In the genomic region with DNA sequence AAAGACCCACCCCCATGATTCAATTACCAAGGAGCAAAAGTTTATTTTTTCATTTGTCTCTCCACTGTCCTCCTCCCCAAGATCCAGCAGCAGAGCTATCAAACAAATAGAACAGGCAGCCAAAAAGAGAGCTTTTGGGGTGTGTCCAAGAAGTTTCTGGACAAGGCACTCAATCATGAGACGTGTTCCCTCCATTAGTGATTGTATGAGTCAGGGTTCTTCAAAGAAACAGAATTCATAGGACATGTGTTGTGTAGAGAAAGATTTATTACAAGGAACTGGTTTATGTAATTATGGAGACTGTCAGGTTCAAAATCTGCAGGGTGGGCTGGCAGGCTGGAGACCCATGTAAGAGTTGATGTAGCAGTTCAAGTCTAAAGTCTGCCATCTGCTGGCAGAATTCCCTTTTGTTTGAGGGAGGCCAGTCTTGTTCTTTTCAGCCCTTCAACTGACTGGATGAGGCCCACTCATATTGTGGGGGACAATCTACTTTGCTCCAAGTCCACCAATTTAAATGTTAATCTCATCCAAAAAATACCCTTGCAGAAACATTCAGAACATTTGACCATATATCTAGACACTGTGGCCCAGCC, we compare ENCODE assay signal across 12 cellular contexts.
A peak's percentile ranks its signal among the peaks of the same experiment; 100 is the strongest.
DNase-seq lines count a peak whose midpoint lies in the region; ATAC-seq, FAIRE-seq and TF ChIP-seq lines count a peak whose summit lies in the region.
"Had no signal": no experiment of that assay in that cellular context is flagged by ENCODE, and none has a peak within 500 bp of the region (broad histone marks: within the 10 kb centered on the region; RNA-seq: fewer than 3 reads in every experiment).

No MANE protein-coding gene starts in this region.

- FAIRE-seq in small intestine (lab: Jason Lieb, UNC) = no peak

- H3K27ac ChIP-seq in endodermal cell (ENCODE audit: low read depth, low read length) = no peak overlapping the region
- H3K27ac ChIP-seq in small intestine (ENCODE audit: low read depth in 1 of 2, low read length in 1 of 2) = no peak overlapping the region

- H3K4me3 ChIP-seq in endodermal cell (ENCODE audit: low read length) (no peak overlapping the region), small intestine (ENCODE audit: low read depth in 1 of 2, low read length in 2 of 2) (no peak overlapping the region)

- H3K27ac Mint-ChIP-seq in endodermal cell = no peak overlapping the region
- H3K27ac Mint-ChIP-seq in glutamatergic neuron (ENCODE audit: unreplicated experiment) = no peak overlapping the region
- H3K27ac Mint-ChIP-seq: activated naive CD4-positive, alpha-beta T cell treated with anti-CD3 and anti-CD28 coated beads, Interleukin-2, amount 50 U/mL, for 24 hours; stimulated activated naive B cell treated with anti-CD40 and anti-IgM and Interleukin-4, amounts not matched to agents 10 μg/mL and 1 μg/mL and 100 μg/mL, for 72 hours had no signal

- intact Hi-C loops in Right ventricle myocardium superior (cut with DNase I) = no loop called here

- no peak for ATAC-seq in Right ventricle myocardium superior (ENCODE audit: poor library complexity)
- ATAC-seq: stimulated activated naive B cell treated with anti-CD40 and anti-IgM and Interleukin-4, amounts not matched to agents 10 μg/mL and 1 μg/mL and 100 μg/mL, for 72 hours had no signal

- H3K4me1 ChIP-seq in endodermal cell (ENCODE audit: control insufficient read depth, insufficient read depth, low read length) (no peaks in the 10 kb centered on the region), small intestine (ENCODE audit: control insufficient read depth in 2 of 2, insufficient read depth in 1 of 2, low read depth in 1 of 2, low read length in 1 of 2) (no peaks in the 10 kb centered on the region)

- H3K36me3 Mint-ChIP-seq in endodermal cell (ENCODE audit: low read depth) = no peaks in the 10 kb centered on the region
- no peaks in the 10 kb centered on the region for H3K36me3 Mint-ChIP-seq in glutamatergic neuron (ENCODE audit: unreplicated experiment)
- H3K36me3 Mint-ChIP-seq: activated naive CD4-positive, alpha-beta T cell treated with anti-CD3 and anti-CD28 coated beads, Interleukin-2, amount 50 U/mL, for 24 hours; stimulated activated naive B cell treated with anti-CD40 and anti-IgM and Interleukin-4, amounts not matched to agents 10 μg/mL and 1 μg/mL and 100 μg/mL, for 72 hours had no signal

- DNase-seq in NCI-H748 (lab: John Stamatoyannopoulos, UW; ENCODE audit: unreplicated experiment) = peak; percentile 20
- no peak for DNase-seq in NCI-H748 treated with DMSO at 0.1 percent for 48 hours (lab: John Stamatoyannopoulos, UW)
- DNase-seq in NCI-H226 = peak; percentile 54
- peak; percentile 71 for DNase-seq in endodermal cell
- peak; percentile 20 for DNase-seq in small intestine
- no peak for DNase-seq in activated CD4-positive, alpha-beta T cell treated with anti-CD3 and anti-CD28 coated beads for 48 hours
- no peak for DNase-seq in Right ventricle myocardium superior
- DNase-seq in glutamatergic neuron = no peak
- DNase-seq: AML-193; NCI-H510A; stimulated activated naive B cell treated with anti-CD40 and anti-IgM and Interleukin-4, amounts not matched to agents 10 μg/mL and 1 μg/mL and 100 μg/mL, for 72 hours had no signal

- TF ChIP-seq CTCF in endodermal cell (conservative IDR thresholded peaks at IDR 0.05) = peak; percentile 76
- TF ChIP-seq CTCF in glutamatergic neuron (IDR thresholded peaks at IDR 0.05; ENCODE audit: partially characterized antibody, unreplicated experiment) = no peak

- no peaks in the 10 kb centered on the region for H3K4me1 Mint-ChIP-seq in endodermal cell
- H3K4me1 Mint-ChIP-seq in glutamatergic neuron (ENCODE audit: low read depth, unreplicated experiment) = no peaks in the 10 kb centered on the region
- H3K4me1 Mint-ChIP-seq: activated naive CD4-positive, alpha-beta T cell treated with anti-CD3 and anti-CD28 coated beads, Interleukin-2, amount 50 U/mL, for 24 hours; stimulated activated naive B cell treated with anti-CD40 and anti-IgM and Interleukin-4, amounts not matched to agents 10 μg/mL and 1 μg/mL and 100 μg/mL, for 72 hours had no signal

- H3K4me3 Mint-ChIP-seq in endodermal cell (no peak overlapping the region), glutamatergic neuron (ENCODE audit: unreplicated experiment) (no peak overlapping the region)
- H3K4me3 Mint-ChIP-seq: activated naive CD4-positive, alpha-beta T cell treated with anti-CD3 and anti-CD28 coated beads, Interleukin-2, amount 50 U/mL, for 24 hours; stimulated activated naive B cell treated with anti-CD40 and anti-IgM and Interleukin-4, amounts not matched to agents 10 μg/mL and 1 μg/mL and 100 μg/mL, for 72 hours had no signal

- H3K27me3 ChIP-seq in endodermal cell (ENCODE audit: control insufficient read depth, insufficient read depth, low read length, poor library complexity, severe bottlenecking) (no peaks in the 10 kb centered on the region), small intestine (ENCODE audit: control insufficient read depth in 2 of 2, insufficient read depth in 2 of 2, low read length in 2 of 2) (no peaks in the 10 kb centered on the region)

- H3K9me3 Mint-ChIP-seq in endodermal cell = no peaks in the 10 kb centered on the region
- no peaks in the 10 kb centered on the region for H3K9me3 Mint-ChIP-seq in glutamatergic neuron (ENCODE audit: unreplicated experiment)
- H3K9me3 Mint-ChIP-seq: activated naive CD4-positive, alpha-beta T cell treated with anti-CD3 and anti-CD28 coated beads, Interleukin-2, amount 50 U/mL, for 24 hours had no signal

- H3K27me3 Mint-ChIP-seq in endodermal cell (ENCODE audit: insufficient read depth) (no peaks in the 10 kb centered on the region), glutamatergic neuron (ENCODE audit: unreplicated experiment) (peaks cover 2% of the 10 kb centered on the region)
- H3K27me3 Mint-ChIP-seq: activated naive CD4-positive, alpha-beta T cell treated with anti-CD3 and anti-CD28 coated beads, Interleukin-2, amount 50 U/mL, for 24 hours; stimulated activated naive B cell treated with anti-CD40 and anti-IgM and Interleukin-4, amounts not matched to agents 10 μg/mL and 1 μg/mL and 100 μg/mL, for 72 hours had no signal

- no peak overlapping the region for H3K9ac ChIP-seq in endodermal cell (ENCODE audit: extremely low read depth, low read length, poor library complexity, severe bottlenecking)

- H3K9me3 ChIP-seq in endodermal cell (ENCODE audit: control insufficient read depth, low read length) (no peaks in the 10 kb centered on the region), small intestine (ENCODE audit: control insufficient read depth, low read depth) (no peaks in the 10 kb centered on the region)

- H3K36me3 ChIP-seq in endodermal cell (ENCODE audit: control insufficient read depth, insufficient read depth, low read length) (no peaks in the 10 kb centered on the region), small intestine (ENCODE audit: control insufficient read depth in 2 of 2, insufficient read depth in 2 of 2, low read length in 2 of 2) (no peaks in the 10 kb centered on the region)

- 89 to 100% methylated on average over 1 of the region's 1 CpG for WGBS in endodermal cell (ENCODE audit: insufficient coverage in 1 of 2, insufficient read length in 1 of 2), 2 experiments
- WGBS in small intestine, 3 donors = 53 to 59% (median 58%) methylated on average over 1 of the region's 1 CpG

Comparison
In these comparisons a context has a peak if more than half of its experiments do, and no peak if none do; other contexts are left out.
1. DNase-seq: peak in NCI-H748 (single experiment), NCI-H226 (single experiment), endodermal cell (single experiment) and small intestine (single experiment); none in NCI-H748 treated with DMSO at 0.1 percent for 48 hours (single experiment), activated CD4-positive, alpha-beta T cell treated with anti-CD3 and anti-CD28 coated beads for 48 hours (single experiment), Right ventricle myocardium superior (single experiment) and glutamatergic neuron (single experiment).